In the genomic region with DNA sequence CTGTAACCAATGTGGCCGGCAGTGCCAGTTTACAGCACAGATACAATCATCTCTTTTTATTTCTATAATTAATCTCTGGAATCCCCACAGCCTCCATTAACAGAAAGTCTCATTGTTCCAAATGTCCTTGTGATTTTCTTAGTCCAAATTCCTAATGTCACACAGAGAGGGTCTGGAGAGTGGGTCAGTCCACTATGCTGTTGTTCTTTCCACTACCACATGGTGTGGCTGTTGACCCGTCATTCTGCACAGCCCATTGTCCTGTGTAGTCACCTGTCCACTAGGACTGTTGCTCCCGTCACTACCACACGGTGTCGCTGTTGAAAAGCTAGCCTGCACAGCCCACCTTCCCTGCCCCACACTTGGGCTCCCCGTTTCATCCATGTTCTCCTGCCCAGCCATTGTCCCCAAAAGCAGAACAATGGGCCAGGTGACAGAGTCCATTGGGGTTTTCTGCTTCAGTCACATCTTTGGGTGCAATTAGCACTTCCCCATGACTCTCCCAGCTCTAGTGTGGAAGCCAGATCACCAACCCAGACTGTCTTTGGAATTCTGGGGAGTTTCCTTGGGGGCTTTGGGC, we compare ENCODE assay signal across 2 cellular contexts.
A peak's percentile ranks its signal among the peaks of the same experiment; 100 is the strongest.
TF ChIP-seq lines count a peak whose summit lies in the region.

No MANE protein-coding gene starts in this region.

TF ChIP-seq in IMR-90, 13 proteins besides CTCF, POLR2A, EP300 and RAD21:
- TF ChIP-seq RCOR1 (IDR thresholded peaks at IDR 0.05; ENCODE audit: insufficient replicate concordance, low read length) (no peak), CHD1 (IDR thresholded peaks at IDR 0.05; ENCODE audit: low read depth, low read length) (no peak), MAZ (IDR thresholded peaks at IDR 0.05; ENCODE audit: borderline replicate concordance, low read depth, low read length) (no peak), RFX5 (IDR thresholded peaks at IDR 0.05; ENCODE audit: low read depth, low read length) (no peak), FOS (IDR thresholded peaks at IDR 0.05; ENCODE audit: low read depth, low read length) (no peak), SMC3 (IDR thresholded peaks at IDR 0.05; ENCODE audit: low read depth, low read length) (no peak), MAFK (IDR thresholded peaks at IDR 0.05; ENCODE audit: low read depth, low read length) (no peak), MXI1 (IDR thresholded peaks at IDR 0.05; ENCODE audit: borderline replicate concordance, low read depth, low read length) (no peak)

TF ChIP-seq in GM12878, 131 proteins besides CTCF, POLR2A, EP300 and RAD21:
- TF ChIP-seq TCF3 (IDR thresholded peaks at IDR 0.05; ENCODE audit: borderline replicate concordance, insufficient read depth, low read depth, low read length), result no peak
- TF ChIP-seq, protein P1, sequence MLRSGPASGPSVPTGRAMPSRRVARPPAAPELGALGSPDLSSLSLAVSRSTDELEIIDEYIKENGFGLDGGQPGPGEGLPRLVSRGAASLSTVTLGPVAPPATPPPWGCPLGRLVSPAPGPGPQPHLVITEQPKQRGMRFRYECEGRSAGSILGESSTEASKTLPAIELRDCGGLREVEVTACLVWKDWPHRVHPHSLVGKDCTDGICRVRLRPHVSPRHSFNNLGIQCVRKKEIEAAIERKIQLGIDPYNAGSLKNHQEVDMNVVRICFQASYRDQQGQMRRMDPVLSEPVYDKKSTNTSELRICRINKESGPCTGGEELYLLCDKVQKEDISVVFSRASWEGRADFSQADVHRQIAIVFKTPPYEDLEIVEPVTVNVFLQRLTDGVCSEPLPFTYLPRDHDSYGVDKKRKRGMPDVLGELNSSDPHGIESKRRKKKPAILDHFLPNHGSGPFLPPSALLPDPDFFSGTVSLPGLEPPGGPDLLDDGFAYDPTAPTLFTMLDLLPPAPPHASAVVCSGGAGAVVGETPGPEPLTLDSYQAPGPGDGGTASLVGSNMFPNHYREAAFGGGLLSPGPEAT (IDR thresholded peaks at IDR 0.05; ENCODE audit: low read depth), result no peak
- TF ChIP-seq NFIC (IDR thresholded peaks at IDR 0.05; ENCODE audit: low read depth, low read length), result no peak
- no peak for TF ChIP-seq ZNF24 (IDR thresholded peaks at IDR 0.05)
- peak; percentile 87; the same call in 1 of the 2 replicates for TF ChIP-seq CBX5 (IDR thresholded peaks at IDR 0.05; ENCODE audit: low read depth)
